24 cellular contexts compared by ENCODE assay signal in genomic region chr3:49648354-49649057, GRCh38. TPM values are rescaled to one million over a fixed set of nuclear protein-coding genes. Genes with fewer than 3 reads are reported as not detected.
A peak's percentile ranks its signal among the peaks of the same experiment; 100 is the strongest.
DNase-seq lines count a peak whose midpoint lies in the region; ATAC-seq and TF ChIP-seq lines count a peak whose summit lies in the region.
"Had no signal": no experiment of that assay in that cellular context is flagged by ENCODE, and none has a peak within 500 bp of the region (broad histone marks: within the 10 kb centered on the region; RNA-seq: fewer than 3 reads in every experiment).

No MANE protein-coding gene starts in this region.

- no peak for TF ChIP-seq CTCF in heart left ventricle (IDR thresholded peaks at IDR 0.05)

- peaks cover 0 to 25% (median 11%) of the 10 kb centered on the region in 12 donors for H3K4me1 ChIP-seq in heart left ventricle
- H3K4me1 ChIP-seq: adrenal gland, BE2C, breast epithelium, upper lobe of right lung had no signal

- H3K27ac ChIP-seq in heart left ventricle (peak overlapping the region in 9 of 12 donors; percentile 33 to 80 (median 69)), temporal lobe (ENCODE audit: low read depth, low read length) (peak overlapping the region; percentile 28)
- H3K27ac ChIP-seq: breast epithelium, KMS-11, ovary, upper lobe of right lung had no signal

- H3K9me3 ChIP-seq in heart left ventricle, result no peaks in the 10 kb centered on the region
- H3K9me3 ChIP-seq: adrenal gland, BE2C, breast epithelium, ovary, upper lobe of right lung had no signal

- H3K27me3 ChIP-seq in heart left ventricle, result no peaks in the 10 kb centered on the region
- H3K27me3 ChIP-seq: adrenal gland, BE2C, breast epithelium, ovary, upper lobe of right lung had no signal

- 40 to 80% (median 71%) methylated on average over 1 to 3 of the region's 3 CpGs for WGBS in heart left ventricle, 4 donors

- DNase-seq in heart left ventricle (peak in 1 of 5 donors; percentile 30), cardiac septum (ENCODE audit: low spot score) (no peak), erythroblast (lab: John Stamatoyannopoulos, UW) (peak; percentile 74 to 83)
- DNase-seq: activated gamma-delta T cell treated with Interleukin-2 at 50 U/mL for 16 hours; activated T-cell treated with anti-CD3 and anti-CD28 coated beads, Interleukin-2, amount 50 U/mL, for 1 hour; adrenal gland; BE2C; COR-L47; dermis blood vessel endothelial cell; left colon; midbrain; natural killer cell; NCI-H187; NCI-H526; ovary; stimulated activated CD4-positive, alpha-beta T cell treated with anti-CD3 and anti-CD28 coated beads, Interleukin-15, amount 100 ng/mL, for 24 hours; T-helper 9 cell; upper lobe of right lung had no signal

- peaks cover 0 to 12% (median 0%) of the 10 kb centered on the region in 9 donors for H3K36me3 ChIP-seq in heart left ventricle
- H3K36me3 ChIP-seq: adrenal gland, BE2C, breast epithelium, ovary, upper lobe of right lung had no signal

- H3K4me3 ChIP-seq in heart left ventricle, result no peak overlapping the region
- H3K4me3 ChIP-seq: adrenal gland, breast epithelium, ovary, upper lobe of right lung had no signal

- intact Hi-C loops in heart left ventricle (cut with DNase I), result no loop called here
- intact Hi-C loops in cardiac septum (cut with DNase I), result no loop called here

- TF ChIP-seq POLR2A in heart left ventricle (IDR thresholded peaks at IDR 0.05) (no peak), erythroblast (IDR thresholded peaks at IDR 0.05; ENCODE audit: low read length) (no peak)

- no peak for ATAC-seq in heart left ventricle
- ATAC-seq in HG02840 (IDR thresholded peaks at IDR 0.05; ENCODE audit: low FRiP score, unreplicated experiment), result no peak
- no peak for ATAC-seq in GM21515 (IDR thresholded peaks at IDR 0.05; ENCODE audit: unreplicated experiment)
- ATAC-seq: natural killer cell, sciatic nerve had no signal

RNA-seq across cellular contexts. Expression of gene APEH, which starts 25.6 kb away (rescaled TPM):
- total RNA-seq in heart left ventricle (100 to 1,000 TPM in 6 of 9 donors, 10 to 100 TPM in 3; 74.6 to 136 (median 105) TPM), cardiac septum (81.4 TPM), temporal lobe (47.0 TPM)
- 10 to 100 TPM; 18.3 to 84.9 TPM for polyA plus RNA-seq in heart left ventricle

RNA-seq across cellular contexts. Expression of gene MST1, which starts 40.8 kb away (rescaled TPM):
- total RNA-seq in heart left ventricle (10 to 100 TPM in 1 of 9 donors, 1 to 10 TPM in 8; 1.8 to 29.4 (median 3.2) TPM), cardiac septum (6.4 TPM), temporal lobe (5.2 TPM)
- polyA plus RNA-seq in heart left ventricle, result 1 to 10 TPM; 2.0 to 4.4 TPM

RNA-seq across cellular contexts. Expression of gene RNF123, which starts 40.9 kb away (rescaled TPM):
- 10 to 100 TPM; 44.6 to 61.4 (median 49.5) TPM for total RNA-seq in heart left ventricle
- polyA plus RNA-seq in heart left ventricle, result 10 to 100 TPM; 27.7 to 28.5 TPM
- 59.4 TPM for total RNA-seq in cardiac septum
- 22.6 TPM for total RNA-seq in temporal lobe
